9 cellular contexts compared by ENCODE assay signal in genomic region chr9:133144887-133145466, GRCh38. TPM values are rescaled to one million over a fixed set of nuclear protein-coding genes. Genes with fewer than 3 reads are reported as not detected.
DNase-seq lines count a peak whose midpoint lies in the region; ATAC-seq lines count a peak whose summit lies in the region.
"Had no signal": no experiment of that assay in that cellular context is flagged by ENCODE, and none has a peak within 500 bp of the region (broad histone marks: within the 10 kb centered on the region; RNA-seq: fewer than 3 reads in every experiment).

No MANE protein-coding gene starts in this region.

- H4K8ac ChIP-seq in mesendoderm (ENCODE audit: low read depth, low read length) = no peak overlapping the region
- no peak overlapping the region for H4K8ac ChIP-seq in trophoblast cell (ENCODE audit: low read depth, low read length)

- H3K4me3 ChIP-seq in mesendoderm (ENCODE audit: low read length) (no peak overlapping the region), trophoblast cell (ENCODE audit: low read depth, low read length) (no peak overlapping the region)

- no peaks in the 10 kb centered on the region for H3K27me3 Mint-ChIP-seq in stimulated activated naive CD8-positive, alpha-beta T cell treated with anti-CD3 and anti-CD28 coated beads, Interleukin-15, Interleukin-2, amounts not matched to agents 100 ng/mL and 50 ng/mL, for 24 hours
- H3K27me3 Mint-ChIP-seq in activated naive CD8-positive, alpha-beta T cell treated with anti-CD3 and anti-CD28 coated beads for 36 hours = no peaks in the 10 kb centered on the region

- no peak overlapping the region for H3K14ac ChIP-seq in trophoblast cell (ENCODE audit: low read length)

- peaks cover 73% of the 10 kb centered on the region for H3K4me1 Mint-ChIP-seq in stimulated activated naive CD8-positive, alpha-beta T cell treated with anti-CD3 and anti-CD28 coated beads, Interleukin-15, Interleukin-2, amounts not matched to agents 100 ng/mL and 50 ng/mL, for 24 hours (ENCODE audit: low read depth)
- H3K4me1 Mint-ChIP-seq in activated naive CD8-positive, alpha-beta T cell treated with anti-CD3 and anti-CD28 coated beads for 36 hours = peaks cover 64% of the 10 kb centered on the region

- no peak overlapping the region for H3K27ac ChIP-seq in mesendoderm (ENCODE audit: low read depth, low read length)
- H3K27ac ChIP-seq in trophoblast cell (ENCODE audit: low read depth, low read length) = no peak overlapping the region

- no peaks in the 10 kb centered on the region for H3K36me3 ChIP-seq in mesendoderm (ENCODE audit: control insufficient read depth, insufficient read depth, low read length)
- peaks cover 0 to 3% of the 10 kb centered on the region in 2 experiments for H3K36me3 ChIP-seq in trophoblast cell (ENCODE audit: control insufficient read depth in 1 of 2, insufficient read depth in 2 of 2, low read length in 2 of 2)

- no peak overlapping the region for H3K4ac ChIP-seq in mesendoderm (ENCODE audit: low read depth, low read length)
- no peak overlapping the region for H3K4ac ChIP-seq in trophoblast cell (ENCODE audit: low read depth, low read length)

- H4K5ac ChIP-seq in mesendoderm (ENCODE audit: low read length) = no peak overlapping the region

- no peak overlapping the region for H4K12ac ChIP-seq in trophoblast cell (ENCODE audit: low read depth, low read length)

- no peak overlapping the region for H2AK5ac ChIP-seq in mesendoderm (ENCODE audit: low read length)
- no peak overlapping the region for H2AK5ac ChIP-seq in trophoblast cell (ENCODE audit: low read length)

- H2BK15ac ChIP-seq in mesendoderm (replicated peaks; ENCODE audit: low read depth) = no peak overlapping the region

- H3K79me1 ChIP-seq in mesendoderm (ENCODE audit: low read length) (peaks cover 5% of the 10 kb centered on the region), trophoblast cell (ENCODE audit: low read length) (peaks cover 16% of the 10 kb centered on the region)

- no peak overlapping the region for H2AFZ ChIP-seq in trophoblast cell (ENCODE audit: insufficient read depth, low read length, poor library complexity)

- intact Hi-C loops in posterior cingulate gyrus (cut with DNase I) = loop anchor here (1.0 to 5.0 kb wide), 2 partner anchors 42 to 113 kb away; partner anchors contain the start of gene GTF3C5

- no peak overlapping the region for H3K23ac ChIP-seq in mesendoderm (ENCODE audit: low read length)
- no peak overlapping the region for H3K23ac ChIP-seq in trophoblast cell (ENCODE audit: low read length)

- H3K36me3 Mint-ChIP-seq in stimulated activated naive CD8-positive, alpha-beta T cell treated with anti-CD3 and anti-CD28 coated beads, Interleukin-15, Interleukin-2, amounts not matched to agents 100 ng/mL and 50 ng/mL, for 24 hours (ENCODE audit: low read depth) = peaks cover 11% of the 10 kb centered on the region
- no peaks in the 10 kb centered on the region for H3K36me3 Mint-ChIP-seq in activated naive CD8-positive, alpha-beta T cell treated with anti-CD3 and anti-CD28 coated beads for 36 hours

- H3K9me3 Mint-ChIP-seq in stimulated activated naive CD8-positive, alpha-beta T cell treated with anti-CD3 and anti-CD28 coated beads, Interleukin-15, Interleukin-2, amounts not matched to agents 100 ng/mL and 50 ng/mL, for 24 hours = no peaks in the 10 kb centered on the region
- no peaks in the 10 kb centered on the region for H3K9me3 Mint-ChIP-seq in activated naive CD8-positive, alpha-beta T cell treated with anti-CD3 and anti-CD28 coated beads for 36 hours

- H3K18ac ChIP-seq in mesendoderm (ENCODE audit: low read length) (no peak overlapping the region), trophoblast cell (ENCODE audit: low read length) (no peak overlapping the region)

- H2BK120ac ChIP-seq in mesendoderm (ENCODE audit: low read depth, low read length) (no peak overlapping the region), trophoblast cell (ENCODE audit: insufficient read depth, low read length, poor library complexity) (no peak overlapping the region)

- no peaks in the 10 kb centered on the region for H3K9me3 ChIP-seq in trophoblast cell (ENCODE audit: insufficient read depth, low read depth, low read length)

- no peak for ATAC-seq in stimulated activated naive CD8-positive, alpha-beta T cell treated with anti-CD3 and anti-CD28 coated beads, Interleukin-15, Interleukin-2, amounts not matched to agents 100 U/mL and 50 U/mL, for 24 hours
- ATAC-seq in HG02870 (IDR thresholded peaks at IDR 0.05; ENCODE audit: unreplicated experiment) = no peak

- no peak overlapping the region for H2BK12ac ChIP-seq in trophoblast cell (ENCODE audit: low read length)

- H3K4me1 ChIP-seq in mesendoderm (ENCODE audit: control insufficient read depth, low read depth, low read length) = peaks cover 3% of the 10 kb centered on the region
- H3K4me1 ChIP-seq in trophoblast cell (ENCODE audit: control insufficient read depth in 1 of 2, insufficient read depth in 2 of 2, low read length in 2 of 2) = peaks cover 23 to 37% of the 10 kb centered on the region in 2 experiments

- H3K27me3 ChIP-seq in mesendoderm (ENCODE audit: insufficient read depth, low read length, poor library complexity) (no peaks in the 10 kb centered on the region), trophoblast cell (ENCODE audit: insufficient read depth, low read length) (no peaks in the 10 kb centered on the region)

- no peak overlapping the region for H2BK5ac ChIP-seq in mesendoderm (ENCODE audit: low read length)
- H2BK5ac ChIP-seq in trophoblast cell (ENCODE audit: low read depth, low read length, poor library complexity) = no peak overlapping the region

- H3K56ac ChIP-seq in mesendoderm (ENCODE audit: low read length) = no peak overlapping the region

- WGBS in mesendoderm (ENCODE audit: extremely low coverage, insufficient coverage, low lambda C conversion rate) = no CpG with 5 or more reads among the region's 14 CpGs
- no CpG with 5 or more reads among the region's 14 CpGs for WGBS in trophoblast cell (ENCODE audit: extremely low coverage, insufficient coverage, insufficient read length)

- peak overlapping the region; percentile 60 for H3K4me3 Mint-ChIP-seq in stimulated activated naive CD8-positive, alpha-beta T cell treated with anti-CD3 and anti-CD28 coated beads, Interleukin-15, Interleukin-2, amounts not matched to agents 100 ng/mL and 50 ng/mL, for 24 hours
- H3K4me3 Mint-ChIP-seq in activated naive CD8-positive, alpha-beta T cell treated with anti-CD3 and anti-CD28 coated beads for 36 hours = peak overlapping the region; percentile 63

- H4K91ac ChIP-seq in trophoblast cell (ENCODE audit: low read depth, low read length) = no peak overlapping the region

- H3K79me2 ChIP-seq in mesendoderm (ENCODE audit: control insufficient read depth, insufficient read depth, low read length) (no peaks in the 10 kb centered on the region), trophoblast cell (ENCODE audit: control insufficient read depth, insufficient read depth, low read length, poor library complexity) (peaks cover 10% of the 10 kb centered on the region)

- no peak for DNase-seq in stimulated activated naive CD8-positive, alpha-beta T cell treated with anti-CD3 and anti-CD28 coated beads, Interleukin-15, Interleukin-2, amounts not matched to agents 100 U/mL and 50 U/mL, for 24 hours
- no peak for DNase-seq in activated naive CD8-positive, alpha-beta T cell treated with anti-CD3 and anti-CD28 coated beads for 36 hours
- DNase-seq in mesendoderm = no peak
- no peak for DNase-seq in mucosa of gallbladder (ENCODE audit: low spot score)
- no peak for DNase-seq in posterior cingulate gyrus
- DNase-seq in trophoblast cell = no peak

- H3K9ac ChIP-seq in mesendoderm (ENCODE audit: low read length) = peak overlapping the region; percentile 21
- no peak overlapping the region for H3K9ac ChIP-seq in trophoblast cell (ENCODE audit: low read length)

- H3K4me2 ChIP-seq in mesendoderm (ENCODE audit: low read length) (no peak overlapping the region), trophoblast cell (ENCODE audit: low read length) (no peak overlapping the region)

- peak overlapping the region; percentile 61 for H3K27ac Mint-ChIP-seq in stimulated activated naive CD8-positive, alpha-beta T cell treated with anti-CD3 and anti-CD28 coated beads, Interleukin-15, Interleukin-2, amounts not matched to agents 100 ng/mL and 50 ng/mL, for 24 hours
- H3K27ac Mint-ChIP-seq in activated naive CD8-positive, alpha-beta T cell treated with anti-CD3 and anti-CD28 coated beads for 36 hours = peak overlapping the region; percentile 86

RNA-seq across cellular contexts. Expression of gene GBGT1, which starts 18.7 kb away (rescaled TPM):
- total RNA-seq in activated naive CD8-positive, alpha-beta T cell treated with anti-CD3 and anti-CD28 coated beads for 36 hours = 1 to 10 TPM; 1.6 to 2.9 TPM
- 3.3 TPM for polyA plus RNA-seq in mesendoderm (2013, experiment 1 of 2)
- 3.7 TPM for polyA plus RNA-seq in mesendoderm (2013, experiment 2 of 2)
- total RNA-seq in mucosa of gallbladder = 26.5 TPM
- polyA plus RNA-seq in trophoblast cell (2013) = 10.3 and 11.1 TPM in 2 replicates
- total RNA-seq: MCF 10A had no signal

RNA-seq across cellular contexts. Expression of gene RALGDS, which starts 23.9 kb away (rescaled TPM):
- total RNA-seq in activated naive CD8-positive, alpha-beta T cell treated with anti-CD3 and anti-CD28 coated beads for 36 hours = 10 to 100 TPM; 50.3 to 51.9 TPM
- 8.2 TPM for polyA plus RNA-seq in mesendoderm (2013, experiment 1 of 2)
- polyA plus RNA-seq in mesendoderm (2013, experiment 2 of 2) = 9.3 TPM
- 50.7 TPM for total RNA-seq in mucosa of gallbladder
- polyA plus RNA-seq in trophoblast cell (2013) = 39.2 and 39.5 TPM in 2 replicates
